Comparison of ENCODE assay signal across 10 cellular contexts in genomic region chr16:85865-86264, GRCh38. TPM values are rescaled to one million over a fixed set of nuclear protein-coding genes. Genes with fewer than 3 reads are reported as not detected.
DNase-seq lines count a peak whose midpoint lies in the region; ATAC-seq, FAIRE-seq and TF ChIP-seq lines count a peak whose summit lies in the region.
"Had no signal": no experiment of that assay in that cellular context is flagged by ENCODE, and none has a peak within 500 bp of the region (broad histone marks: within the 10 kb centered on the region; RNA-seq: fewer than 3 reads in every experiment).

No MANE protein-coding gene starts in this region.

- in situ Hi-C loops in G401 (cut with HindIII; ENCODE audit: low sequenced_read_pairs) = no loop called here

- no peak for TF ChIP-seq POLR2A in GM18505 (IDR thresholded peaks at IDR 0.05; ENCODE audit: borderline replicate concordance, extremely low read depth, insufficient read depth, insufficient read length)

- H3K9ac ChIP-seq in skeletal muscle tissue (ENCODE audit: low read depth in 1 of 3, low read length in 3 of 3) = peak overlapping the region in 2 of 3 donors; percentile 20 to 71

- POLR2A ChIA-PET in RWPE1 (lab: Yijun Ruan, JAX; ENCODE audit: low non-redundant PET) = no interaction called here

- no peak for FAIRE-seq in RCC 7860 (lab: Jason Lieb, UNC)

- no peak for ATAC-seq in sciatic nerve
- no peak for ATAC-seq in GM18505 (IDR thresholded peaks at IDR 0.05; ENCODE audit: unreplicated experiment)

- H3K27me3 ChIP-seq in dorsolateral prefrontal cortex (no peaks in the 10 kb centered on the region), skeletal muscle tissue (ENCODE audit: control insufficient read depth in 3 of 3, insufficient read depth in 3 of 3, low read length in 3 of 3) (no peaks in the 10 kb centered on the region)

- TF ChIP-seq CTCF in RWPE1 (conservative IDR thresholded peaks at IDR 0.05; ENCODE audit: low read depth) (no peak), dorsolateral prefrontal cortex (IDR thresholded peaks at IDR 0.05 in 54 of 56, conservative IDR thresholded peaks at IDR 0.05 in 2 of 56; ENCODE audit: low read depth in 1 of 56, partially characterized antibody in 56 of 56) (no peak)

- H3K4me1 ChIP-seq in skeletal muscle tissue (ENCODE audit: control insufficient read depth in 3 of 3, insufficient read depth in 3 of 3, low read length in 3 of 3) = peaks cover 18 to 27% (median 25%) of the 10 kb centered on the region in 3 donors

- H3K27ac ChIP-seq in RWPE1 = peak overlapping the region; percentile 89
- peak overlapping the region in 51 of 59 donors; percentile 0 to 89 (median 79) for H3K27ac ChIP-seq in dorsolateral prefrontal cortex
- no peak overlapping the region for H3K27ac ChIP-seq in skeletal muscle tissue (ENCODE audit: low read depth, low read length)

- intact Hi-C loops in dorsolateral prefrontal cortex (cut with DNase I) (no loop called here), sciatic nerve (cut with DNase I) (no loop called here)

- H3K4me3 ChIP-seq in dorsolateral prefrontal cortex = no peak overlapping the region
- H3K4me3 ChIP-seq in skeletal muscle tissue (ENCODE audit: low read length in 3 of 3) = no peak overlapping the region

- no peaks in the 10 kb centered on the region for H3K9me3 ChIP-seq in skeletal muscle tissue (ENCODE audit: control insufficient read depth in 3 of 3, low read length in 3 of 3)

- DNase-seq in G401 (ENCODE audit: low spot score) (peak; percentile 78), RWPE1 (ENCODE audit: low spot score) (no peak), dorsolateral prefrontal cortex (peak in 1 of 10 donors; percentile 65), RCC 7860 (ENCODE audit: low spot score) (no peak), sciatic nerve (ENCODE audit: low spot score) (no peak)
- DNase-seq: COR-L47, H7, NCI-H2081 had no signal

- H3K36me3 ChIP-seq in skeletal muscle tissue (ENCODE audit: control insufficient read depth in 3 of 3, insufficient read depth in 3 of 3, low read length in 3 of 3) = peaks cover 51 to 61% (median 59%) of the 10 kb centered on the region in 3 donors

- CTCF ChIA-PET in RWPE1 (lab: Yijun Ruan, JAX) = interaction anchor here (2.6 kb wide), 1 partner anchor 11 kb away, joined by 21 read pairs; no protein-coding TSS in a partner anchor

RNA-seq across cellular contexts. Expression of gene MPG, which starts 7.8 kb away (rescaled TPM):
- total RNA-seq in G401 (2014; rRNA removed; shearing (Covaris generic)) = 158 and 323 TPM in 2 replicates
- total RNA-seq in dorsolateral prefrontal cortex (10 to 100 TPM; 20.2 to 47.6 (median 32.5) TPM), skeletal muscle tissue (72.0 TPM), sciatic nerve (35.0 TPM)

RNA-seq across cellular contexts. Expression of gene RHBDF1, which starts 13.4 kb away (rescaled TPM):
- total RNA-seq in G401 (2014; rRNA removed; shearing (Covaris generic)) = 21.4 and 24.9 TPM in 2 replicates
- total RNA-seq in dorsolateral prefrontal cortex (10 to 100 TPM in 97 of 120 experiments, 1 to 10 TPM in 23; 4.6 to 37.2 (median 13.1) TPM), skeletal muscle tissue (19.8 TPM), sciatic nerve (116 TPM)

RNA-seq across cellular contexts. Expression of gene SNRNP25, which starts 32.2 kb away (rescaled TPM):
- total RNA-seq in G401 (2014; rRNA removed; shearing (Covaris generic)) = 53.9 and 57.0 TPM in 2 replicates
- total RNA-seq in dorsolateral prefrontal cortex = 10 to 100 TPM; 25.7 to 84.8 (median 55.9) TPM
- total RNA-seq in skeletal muscle tissue = 16.2 TPM
- total RNA-seq in sciatic nerve = 8.7 TPM

RNA-seq across cellular contexts. Expression of gene POLR3K, which starts 32.5 kb away (rescaled TPM):
- 19.2 and 36.9 TPM in 2 replicates for total RNA-seq in G401 (2014; rRNA removed; shearing (Covaris generic))
- total RNA-seq in dorsolateral prefrontal cortex (10 to 100 TPM in 118 of 120 experiments, 1 to 10 TPM in 2; 8.3 to 24.2 (median 16.1) TPM), skeletal muscle tissue (4.2 TPM), sciatic nerve (7.1 TPM)

RNA-seq across cellular contexts. Expression of gene NPRL3, which starts 52.6 kb away (rescaled TPM):
- total RNA-seq in G401 (2014; rRNA removed; shearing (Covaris generic)) = 4.5 and 11.2 TPM in 2 replicates
- total RNA-seq in dorsolateral prefrontal cortex = 10 to 100 TPM; 32.5 to 94.6 (median 56.8) TPM
- total RNA-seq in skeletal muscle tissue = 12.5 TPM
- total RNA-seq in sciatic nerve = 45.7 TPM
